ENCODE assay signal across 11 cellular contexts in the genomic region with DNA sequence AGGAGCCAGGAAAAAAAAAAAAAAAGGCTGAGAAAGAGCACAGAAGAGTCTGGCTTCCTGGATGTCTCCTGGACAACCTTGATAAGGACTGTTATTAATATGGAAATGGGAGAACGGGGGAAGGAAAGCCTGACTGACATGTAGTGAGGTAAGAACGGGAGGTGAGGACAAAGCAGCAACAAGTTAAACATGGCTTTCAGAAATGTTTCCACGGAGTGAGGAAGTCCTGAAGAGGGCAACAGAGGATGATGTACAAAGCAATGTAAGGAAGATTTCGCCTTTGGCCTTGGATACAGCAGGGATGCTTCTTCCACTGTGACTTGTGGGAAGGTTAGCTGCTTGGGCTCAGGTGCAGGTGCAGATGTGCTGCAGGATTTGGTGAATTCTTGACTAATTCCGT. TPM values are rescaled to one million over a fixed set of nuclear protein-coding genes. Genes with fewer than 3 reads are reported as not detected.
DNase-seq lines count a peak whose midpoint lies in the region; ATAC-seq and TF ChIP-seq lines count a peak whose summit lies in the region.
"Had no signal": no experiment of that assay in that cellular context is flagged by ENCODE, and none has a peak within 500 bp of the region (broad histone marks: within the 10 kb centered on the region; RNA-seq: fewer than 3 reads in every experiment).

No MANE protein-coding gene starts in this region.

- in situ Hi-C loops in ACHN (cut with HindIII; ENCODE audit: low pct_ligation_motif_present, low pct_unique_long_range_greater_than_20kb, low sequenced_read_pairs): loop anchor here (25.0 kb wide), 1 partner anchor 174 kb away; no protein-coding TSS in a partner anchor

- no peak overlapping the region for H3K4me3 Mint-ChIP-seq in activated T-cell treated with anti-CD3 and anti-CD28 coated beads, Interleukin-2, amount 50 U/mL, for 24 hours
- H3K4me3 Mint-ChIP-seq: activated CD4-positive, alpha-beta T cell treated with anti-CD3 and anti-CD28 coated beads, Interleukin-2, amount 10 ng/mL, durations not matched to agents 24 days and 14 days; brain had no signal

- peak; percentile 51 for DNase-seq in ACHN
- no peak for DNase-seq in RWPE2 (ENCODE audit: low spot score)
- DNase-seq in fibroblast of the aortic adventitia (ENCODE audit: low read depth): peak; percentile 64
- DNase-seq in GM19238 (ENCODE audit: insufficient read length, low spot score): no peak
- DNase-seq in activated T-cell treated with anti-CD3 and anti-CD28 coated beads, Interleukin-2, amount 50 U/mL, for 1 hour: no peak
- no peak for DNase-seq in activated T-cell treated with anti-CD3 and anti-CD28 coated beads, Interleukin-2, amount 50 U/mL, for 24 hours
- no peak for DNase-seq in psoas muscle
- DNase-seq: activated CD4-positive, alpha-beta T cell treated with anti-CD3 and anti-CD28 coated beads, Interleukin-2, amount 10 ng/mL, durations not matched to agents 24 days and 14 days; kidney had no signal

- peaks cover 15% of the 10 kb centered on the region for H3K27me3 Mint-ChIP-seq in activated T-cell treated with anti-CD3 and anti-CD28 coated beads, Interleukin-2, amount 50 U/mL, for 24 hours

- H3K36me3 ChIP-seq in RWPE2 (ENCODE audit: low read depth): no peaks in the 10 kb centered on the region
- H3K36me3 ChIP-seq in psoas muscle (ENCODE audit: insufficient read depth in 1 of 2, low read depth in 1 of 2): no peaks in the 10 kb centered on the region

- peak; percentile 18 for TF ChIP-seq CTCF in GM12873 (IDR thresholded peaks at IDR 0.05; ENCODE audit: insufficient read depth, low read depth, low read length, missing control alignments)
- peak; percentile 37 for TF ChIP-seq CTCF in RWPE2 (IDR thresholded peaks at IDR 0.05; ENCODE audit: poor library complexity, severe bottlenecking)
- TF ChIP-seq CTCF in fibroblast of the aortic adventitia (IDR thresholded peaks at IDR 0.05; ENCODE audit: insufficient read depth, low read length): peak; percentile 60
- TF ChIP-seq CTCF in psoas muscle (IDR thresholded peaks at IDR 0.05): no peak

- H3K4me3 ChIP-seq in RWPE2 (ENCODE audit: severe bottlenecking) (no peak overlapping the region), fibroblast of the aortic adventitia (ENCODE audit: low read depth, low read length) (no peak overlapping the region), psoas muscle (no peak overlapping the region)

- peaks cover 6% of the 10 kb centered on the region for H3K4me1 Mint-ChIP-seq in activated T-cell treated with anti-CD3 and anti-CD28 coated beads, Interleukin-2, amount 50 U/mL, for 24 hours (ENCODE audit: low read depth)

- H3K27me3 ChIP-seq in RWPE2 (ENCODE audit: insufficient read depth, poor library complexity, severe bottlenecking) (no peaks in the 10 kb centered on the region), psoas muscle (ENCODE audit: insufficient read depth in 3 of 3, low read length in 2 of 3) (no peaks in the 10 kb centered on the region)

- H3K27ac ChIP-seq in RWPE2 (ENCODE audit: poor library complexity, severe bottlenecking) (no peak overlapping the region), psoas muscle (no peak overlapping the region)

- no peaks in the 10 kb centered on the region for H3K9me3 Mint-ChIP-seq in activated T-cell treated with anti-CD3 and anti-CD28 coated beads, Interleukin-2, amount 50 U/mL, for 24 hours
- H3K9me3 Mint-ChIP-seq: activated CD4-positive, alpha-beta T cell treated with anti-CD3 and anti-CD28 coated beads, Interleukin-2, amount 10 ng/mL, durations not matched to agents 24 days and 14 days; brain had no signal

- H3K27ac Mint-ChIP-seq in activated T-cell treated with anti-CD3 and anti-CD28 coated beads, Interleukin-2, amount 50 U/mL, for 24 hours: no peak overlapping the region
- H3K27ac Mint-ChIP-seq: activated CD4-positive, alpha-beta T cell treated with anti-CD3 and anti-CD28 coated beads, Interleukin-2, amount 10 ng/mL, durations not matched to agents 24 days and 14 days; brain had no signal

- H3K4me1 ChIP-seq in RWPE2 (ENCODE audit: insufficient read depth, poor library complexity, severe bottlenecking): no peaks in the 10 kb centered on the region
- H3K4me1 ChIP-seq in psoas muscle: peaks cover 14% of the 10 kb centered on the region

- peak; percentile 56; the same call in 2 of the 3 replicates for ATAC-seq in RWPE2 (ENCODE audit: low read depth)
- no peak for ATAC-seq in psoas muscle

- WGBS in psoas muscle, 3 donors: 50 to 63% (median 51%) methylated on average over 5 of the region's 5 CpGs

- no peaks in the 10 kb centered on the region for H3K36me3 Mint-ChIP-seq in activated T-cell treated with anti-CD3 and anti-CD28 coated beads, Interleukin-2, amount 50 U/mL, for 24 hours (ENCODE audit: low read depth)
- H3K36me3 Mint-ChIP-seq: brain had no signal

- no peaks in the 10 kb centered on the region for H3K9me3 ChIP-seq in RWPE2 (ENCODE audit: severe bottlenecking)
- H3K9me3 ChIP-seq in psoas muscle: no peaks in the 10 kb centered on the region

- intact Hi-C loops in psoas muscle (cut with DNase I): loop anchor here in 1 of 2 donors (10.0 kb wide), 1 partner anchor 179 kb away; no protein-coding TSS in a partner anchor

RNA-seq across cellular contexts. Expression of a gene that starts 11.9 kb away (rescaled TPM):
- total RNA-seq in fibroblast of the aortic adventitia (ENCODE audit: low replicate concordance) (121 and 131 TPM in 2 replicates), psoas muscle (100 to 1,000 TPM in 2 of 4 donors, 10 to 100 TPM in 2; 50.6 to 112 (median 98.0) TPM)
- polyA plus RNA-seq in psoas muscle: 10 to 100 TPM in 2 of 3 donors, 1 to 10 TPM in 1; 9.0 to 25.0 (median 10.7) TPM

RNA-seq across cellular contexts. Expression of a gene that starts 59.1 kb away (rescaled TPM):
- 17.7 and 27.0 TPM in 2 replicates for total RNA-seq in fibroblast of the aortic adventitia (ENCODE audit: low replicate concordance)
- total RNA-seq in psoas muscle: 10 to 100 TPM in 3 of 4 donors, 1 to 10 TPM in 1; 8.1 to 15.3 (median 11.1) TPM
- 1 to 10 TPM; 5.0 to 8.2 (median 5.6) TPM for polyA plus RNA-seq in psoas muscle

Comparison
In these comparisons a context has a peak if more than half of its experiments do, and no peak if none do; other contexts are left out.
1. DNase-seq: peak in ACHN (single experiment) and fibroblast of the aortic adventitia (single experiment); none in RWPE2 (single experiment), GM19238 (single experiment), activated T-cell treated with anti-CD3 and anti-CD28 coated beads, Interleukin-2, amount 50 U/mL, for 1 hour (single experiment), activated T-cell treated with anti-CD3 and anti-CD28 coated beads, Interleukin-2, amount 50 U/mL, for 24 hours (single experiment) and psoas muscle (0 of 2).